Comparison of ENCODE assay signal across 16 cellular contexts in the genomic region with DNA sequence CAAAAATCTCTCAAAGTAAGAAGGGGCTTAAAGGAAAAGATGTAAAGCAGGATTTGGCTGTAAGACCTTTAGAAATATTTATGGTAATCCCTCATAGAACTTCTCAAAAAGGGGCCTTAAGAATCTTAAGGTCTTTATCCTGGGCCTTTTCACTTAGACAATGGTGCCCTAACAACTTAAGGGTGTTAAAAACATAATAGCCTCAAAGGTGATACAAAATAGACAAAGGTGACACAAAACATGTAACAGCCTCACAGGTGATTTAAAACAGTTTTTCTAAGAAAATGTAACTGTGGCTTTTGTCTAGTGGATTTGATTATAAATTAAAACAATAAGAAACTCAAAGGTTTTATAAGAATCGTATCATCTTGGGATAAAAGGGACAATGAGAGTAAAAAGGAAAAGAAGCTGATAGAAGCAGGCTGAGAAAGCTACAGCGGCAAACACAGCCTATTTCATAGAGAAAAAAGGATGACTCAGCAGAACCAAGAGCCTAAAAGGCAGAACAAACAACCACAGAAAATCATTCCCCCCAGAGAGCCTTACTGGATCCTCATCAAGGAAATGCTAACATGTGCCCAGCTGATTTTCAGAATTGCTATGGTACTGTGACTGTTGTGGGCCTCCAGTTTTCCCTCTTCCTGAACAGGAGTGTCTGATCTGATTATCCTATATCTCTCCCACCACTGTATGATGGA.
"Had no signal": no experiment of that assay in that cellular context is flagged by ENCODE, and none has a peak within 500 bp of the region (broad histone marks: within the 10 kb centered on the region; RNA-seq: fewer than 3 reads in every experiment).

No MANE protein-coding gene starts in this region.

- H3K4me1 ChIP-seq: adrenal gland, prostate gland, tibial nerve had no signal

- H3K4me3 ChIP-seq: adrenal gland, lung, prostate gland, tibial nerve had no signal

- H3K27me3 ChIP-seq: adrenal gland, tibial nerve had no signal

- DNase-seq: activated CD4-positive, alpha-beta T cell treated with anti-CD3 and anti-CD28 coated beads, Interleukin-2, amount 50 U/mL, for 4 hours; activated gamma-delta T cell; adrenal gland; foreskin fibroblast; hippocampal formation; right cardiac atrium; stimulated activated CD4-positive, alpha-beta T cell treated with anti-CD3 and anti-CD28 coated beads, Interleukin-2, amount 100 ng/mL, for 24 hours had no signal

- H3K27ac Mint-ChIP-seq: mesothelial cell of epicardium; stimulated activated naive CD8-positive, alpha-beta T cell treated with anti-CD3 and anti-CD28 coated beads, Interleukin-15, Interleukin-2, amounts not matched to agents 100 ng/mL and 50 ng/mL, for 24 hours; T-helper 1 cell treated with Interleukin-12 subunit alpha and Interleukin-12 subunit beta and Interleukin-4 antibody, amounts not matched to agents 30 μg/mL and 1 μg/mL, for 36 hours had no signal

- H3K9me3 ChIP-seq: prostate gland had no signal

- H3K36me3 ChIP-seq: adrenal gland, prostate gland, tibial nerve had no signal

- H3K27ac ChIP-seq: adrenal gland, epithelial cell of prostate, prostate gland, tibial nerve had no signal

- H3K4me3 Mint-ChIP-seq: mesothelial cell of epicardium; neural crest cell; stimulated activated naive CD8-positive, alpha-beta T cell treated with anti-CD3 and anti-CD28 coated beads, Interleukin-15, Interleukin-2, amounts not matched to agents 100 ng/mL and 50 ng/mL, for 24 hours; T-helper 1 cell treated with Interleukin-12 subunit alpha and Interleukin-12 subunit beta and Interleukin-4 antibody, amounts not matched to agents 30 μg/mL and 1 μg/mL, for 36 hours had no signal

- H3K9me3 Mint-ChIP-seq: stimulated activated naive CD8-positive, alpha-beta T cell treated with anti-CD3 and anti-CD28 coated beads, Interleukin-15, Interleukin-2, amounts not matched to agents 100 ng/mL and 50 ng/mL, for 24 hours had no signal

- ATAC-seq: activated naive CD4-positive, alpha-beta T cell treated with anti-CD3 and anti-CD28 coated beads, Interleukin-2, amount 50 U/mL, for 72 hours; right cardiac atrium had no signal

- H3K27me3 Mint-ChIP-seq: stimulated activated naive CD8-positive, alpha-beta T cell treated with anti-CD3 and anti-CD28 coated beads, Interleukin-15, Interleukin-2, amounts not matched to agents 100 ng/mL and 50 ng/mL, for 24 hours had no signal
